In genomic region chr2:7966032-7966431, GRCh38 we compare ENCODE assay signal across 21 cellular contexts.
DNase-seq lines count a peak whose midpoint lies in the region; ATAC-seq and TF ChIP-seq lines count a peak whose summit lies in the region.
"Had no signal": no experiment of that assay in that cellular context is flagged by ENCODE, and none has a peak within 500 bp of the region (broad histone marks: within the 10 kb centered on the region; RNA-seq: fewer than 3 reads in every experiment).

No MANE protein-coding gene starts in this region.

- no peak overlapping the region for H3K4me3 ChIP-seq in BE2C (ENCODE audit: low read depth, low read length)
- H3K4me3 ChIP-seq: A549, BLaER1, GM12878 had no signal

- TF ChIP-seq CTCF in BE2C (IDR thresholded peaks at IDR 0.05; ENCODE audit: low read depth, low read length), result no peak

- DNase-seq in NCI-H1105 treated with DMSO at 0.1 percent for 48 hours (lab: John Stamatoyannopoulos, UW) (peak; percentile 10), NCI-H1105 (lab: John Stamatoyannopoulos, UW) (no peak), BE2C (peak; percentile 85), KBM-7 (no peak)
- DNase-seq: AML-193; C1 segment of cervical spinal cord; CD4-positive, alpha-beta memory T cell; CD4-positive, CD25-positive, alpha-beta regulatory T cell; CD8-positive, alpha-beta memory T cell; COR-L47; DMS 273 treated with DMSO at 0.1 percent for 48 hours; DMS153; DMS53; DMS79; DND-41; EL; GDM1 had no signal

- in situ Hi-C loops in KBM-7 (cut with MboI; ENCODE audit: low pct_unique_long_range_greater_than_20kb, low sequenced_read_pairs), result no loop called here

- no peak for ATAC-seq in SK-N-SH treated with all-trans-retinoic acid at 6 μM for 48 hours
- ATAC-seq: A549, GM12878 had no signal

- H3K36me3 ChIP-seq in BE2C, result no peaks in the 10 kb centered on the region
- H3K36me3 ChIP-seq: BLaER1 had no signal

- no peaks in the 10 kb centered on the region for H3K27me3 ChIP-seq in BE2C
- H3K27me3 ChIP-seq: BLaER1 had no signal

- H3K9me3 ChIP-seq in BE2C, result no peaks in the 10 kb centered on the region
- H3K9me3 ChIP-seq: A549 had no signal

- H3K4me1 ChIP-seq in BE2C, result no peaks in the 10 kb centered on the region; the same call in none of the 2 replicates
- H3K4me1 ChIP-seq: A549, BLaER1 had no signal

TF ChIP-seq in SK-N-SH treated with all-trans-retinoic acid at 6 μM for 48 hours, 23 proteins besides CTCF, POLR2A, EP300 and RAD21:
- TF ChIP-seq ESRRG (CRISPR knock-in tag; IDR thresholded peaks at IDR 0.05), result no peak
- no peak for TF ChIP-seq ZC3H10 (CRISPR knock-in tag; IDR thresholded peaks at IDR 0.05)
- no peak for TF ChIP-seq GLIS3 (CRISPR knock-in tag; IDR thresholded peaks at IDR 0.05)
- no peak for TF ChIP-seq OSR1 (CRISPR knock-in tag; IDR thresholded peaks at IDR 0.05)
- no peak for TF ChIP-seq ARNTL (CRISPR knock-in tag; IDR thresholded peaks at IDR 0.05; ENCODE audit: borderline replicate concordance, low read depth)
- no peak for TF ChIP-seq RARB (CRISPR knock-in tag; IDR thresholded peaks at IDR 0.05)
- TF ChIP-seq, protein P1, sequence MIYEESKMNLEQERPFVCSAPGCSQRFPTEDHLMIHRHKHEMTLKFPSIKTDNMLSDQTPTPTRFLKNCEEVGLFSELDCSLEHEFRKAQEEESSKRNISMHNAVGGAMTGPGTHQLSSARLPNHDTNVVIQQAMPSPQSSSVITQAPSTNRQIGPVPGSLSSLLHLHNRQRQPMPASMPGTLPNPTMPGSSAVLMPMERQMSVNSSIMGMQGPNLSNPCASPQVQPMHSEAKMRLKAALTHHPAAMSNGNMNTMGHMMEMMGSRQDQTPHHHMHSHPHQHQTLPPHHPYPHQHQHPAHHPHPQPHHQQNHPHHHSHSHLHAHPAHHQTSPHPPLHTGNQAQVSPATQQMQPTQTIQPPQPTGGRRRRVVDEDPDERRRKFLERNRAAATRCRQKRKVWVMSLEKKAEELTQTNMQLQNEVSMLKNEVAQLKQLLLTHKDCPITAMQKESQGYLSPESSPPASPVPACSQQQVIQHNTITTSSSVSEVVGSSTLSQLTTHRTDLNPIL (CRISPR knock-in tag; IDR thresholded peaks at IDR 0.05; ENCODE audit: low read depth), result no peak
- no peak for TF ChIP-seq ZNF8 (CRISPR knock-in tag; IDR thresholded peaks at IDR 0.05)
- no peak for TF ChIP-seq ZFP3 (CRISPR knock-in tag; IDR thresholded peaks at IDR 0.05)
- TF ChIP-seq CSRNP3 (CRISPR knock-in tag; IDR thresholded peaks at IDR 0.05), result 0 out of 2 replicates have a peak, but pooled peaks have one; percentile 19
- TF ChIP-seq SNAI2 (CRISPR knock-in tag; IDR thresholded peaks at IDR 0.05), result no peak
- TF ChIP-seq CSDC2 (CRISPR knock-in tag; IDR thresholded peaks at IDR 0.05), result no peak
- no peak for TF ChIP-seq POU6F1 (CRISPR knock-in tag; IDR thresholded peaks at IDR 0.05; ENCODE audit: borderline replicate concordance, low read depth)
- TF ChIP-seq PATZ1 (CRISPR knock-in tag; IDR thresholded peaks at IDR 0.05; ENCODE audit: borderline replicate concordance), result no peak
- peak; percentile 37 for TF ChIP-seq ISL1 (CRISPR knock-in tag; IDR thresholded peaks at IDR 0.05)
- no peak for TF ChIP-seq ZFP30 (CRISPR knock-in tag; IDR thresholded peaks at IDR 0.05)
- peak; percentile 76 for TF ChIP-seq TCF4 (CRISPR knock-in tag; IDR thresholded peaks at IDR 0.05; ENCODE audit: borderline replicate concordance)
- no peak for TF ChIP-seq ZNF565 (CRISPR knock-in tag; conservative IDR thresholded peaks at IDR 0.05; ENCODE audit: low read depth)
- no peak for TF ChIP-seq BACH2 (CRISPR knock-in tag; IDR thresholded peaks at IDR 0.05; ENCODE audit: borderline replicate concordance)
TF ChIP-seq in SK-N-SH treated with all-trans-retinoic acid at 6 μM for 48 hours: peak in this region for 3.

Comparison
In these comparisons a context has a peak if more than half of its experiments do, and no peak if none do; other contexts are left out.
1. DNase-seq: peak in NCI-H1105 treated with DMSO at 0.1 percent for 48 hours (single experiment) and BE2C (single experiment); none in NCI-H1105 (single experiment) and KBM-7 (single experiment).